In genomic region chr11:30100514-30100913, GRCh38 we compare ENCODE assay signal across 19 cellular contexts.
"Had no signal": no experiment of that assay in that cellular context is flagged by ENCODE, and none has a peak within 500 bp of the region (broad histone marks: within the 10 kb centered on the region; RNA-seq: fewer than 3 reads in every experiment).

No MANE protein-coding gene starts in this region.

- H3K27ac ChIP-seq: HL-60, PC-9, Peyer's patch, SJCRH30 had no signal

- H3K4me2 ChIP-seq: PC-9 had no signal

- H3K4me1 ChIP-seq: Peyer's patch, SJCRH30 had no signal

- H3K4me3 ChIP-seq: K562, PC-9, Peyer's patch, SJCRH30 had no signal

- H3K27me3 ChIP-seq: Peyer's patch, SJCRH30 had no signal

- DNase-seq: NCI-H1092; NCI-H1105 treated with DMSO at 0.1 percent for 48 hours; NCI-H1417 treated with DMSO at 0.1 percent for 48 hours; NCI-H146; NCI-H1694 treated with DMSO at 0.1 percent for 48 hours; NCI-H1930; NCI-H2081; NCI-H2107; NCI-H2227 treated with DMSO at 0.1 percent for 48 hours; NCI-H524; NCI-H69; NCI-H774; NK-92 treated with Interleukin-12 subunit alpha and Interleukin-12 subunit beta, amount 100 ng/mL, for 24 hours; PC-9; Peyer's patch; SHP77 treated with DMSO at 0.1 percent for 48 hours; SJCRH30 had no signal

- H2AFZ ChIP-seq: PC-9 had no signal

- H3K9me3 ChIP-seq: Peyer's patch, SJCRH30 had no signal

- H3K36me3 ChIP-seq: Peyer's patch, SJCRH30 had no signal
